Comparison of ENCODE assay signal across 1 cellular context in the genomic region with DNA sequence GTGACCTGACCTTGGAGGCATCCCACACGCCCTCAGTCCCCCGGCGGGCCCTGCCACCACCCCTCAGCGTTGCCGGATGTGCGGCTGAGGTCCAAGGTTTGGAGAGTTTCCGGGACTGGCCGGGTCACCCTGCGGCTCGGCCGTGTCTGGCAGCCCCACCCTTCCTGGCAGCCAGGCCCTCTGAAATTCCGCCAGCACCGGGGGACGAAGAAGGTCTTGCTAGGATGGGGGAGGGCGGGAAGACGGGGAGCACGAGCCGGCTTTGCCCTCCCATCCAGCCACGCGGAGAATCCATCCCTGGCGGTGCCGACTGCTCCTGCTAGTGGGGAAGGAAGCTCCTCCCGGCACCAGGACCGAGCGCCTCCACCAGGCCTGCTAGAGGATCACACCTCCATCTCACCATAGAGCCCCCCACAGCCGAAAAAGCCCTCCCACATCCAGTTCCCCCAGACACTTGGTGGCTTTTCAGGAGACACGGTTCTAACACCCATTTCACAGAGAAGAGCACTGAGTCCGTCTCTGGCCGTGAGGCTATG.
TF ChIP-seq lines count a peak whose summit lies in the region.

No MANE protein-coding gene starts in this region.

TF ChIP-seq in HepG2, 621 proteins besides CTCF, POLR2A, EP300 and RAD21 (continued from another document and continues in another):
- TF ChIP-seq, protein P1, sequence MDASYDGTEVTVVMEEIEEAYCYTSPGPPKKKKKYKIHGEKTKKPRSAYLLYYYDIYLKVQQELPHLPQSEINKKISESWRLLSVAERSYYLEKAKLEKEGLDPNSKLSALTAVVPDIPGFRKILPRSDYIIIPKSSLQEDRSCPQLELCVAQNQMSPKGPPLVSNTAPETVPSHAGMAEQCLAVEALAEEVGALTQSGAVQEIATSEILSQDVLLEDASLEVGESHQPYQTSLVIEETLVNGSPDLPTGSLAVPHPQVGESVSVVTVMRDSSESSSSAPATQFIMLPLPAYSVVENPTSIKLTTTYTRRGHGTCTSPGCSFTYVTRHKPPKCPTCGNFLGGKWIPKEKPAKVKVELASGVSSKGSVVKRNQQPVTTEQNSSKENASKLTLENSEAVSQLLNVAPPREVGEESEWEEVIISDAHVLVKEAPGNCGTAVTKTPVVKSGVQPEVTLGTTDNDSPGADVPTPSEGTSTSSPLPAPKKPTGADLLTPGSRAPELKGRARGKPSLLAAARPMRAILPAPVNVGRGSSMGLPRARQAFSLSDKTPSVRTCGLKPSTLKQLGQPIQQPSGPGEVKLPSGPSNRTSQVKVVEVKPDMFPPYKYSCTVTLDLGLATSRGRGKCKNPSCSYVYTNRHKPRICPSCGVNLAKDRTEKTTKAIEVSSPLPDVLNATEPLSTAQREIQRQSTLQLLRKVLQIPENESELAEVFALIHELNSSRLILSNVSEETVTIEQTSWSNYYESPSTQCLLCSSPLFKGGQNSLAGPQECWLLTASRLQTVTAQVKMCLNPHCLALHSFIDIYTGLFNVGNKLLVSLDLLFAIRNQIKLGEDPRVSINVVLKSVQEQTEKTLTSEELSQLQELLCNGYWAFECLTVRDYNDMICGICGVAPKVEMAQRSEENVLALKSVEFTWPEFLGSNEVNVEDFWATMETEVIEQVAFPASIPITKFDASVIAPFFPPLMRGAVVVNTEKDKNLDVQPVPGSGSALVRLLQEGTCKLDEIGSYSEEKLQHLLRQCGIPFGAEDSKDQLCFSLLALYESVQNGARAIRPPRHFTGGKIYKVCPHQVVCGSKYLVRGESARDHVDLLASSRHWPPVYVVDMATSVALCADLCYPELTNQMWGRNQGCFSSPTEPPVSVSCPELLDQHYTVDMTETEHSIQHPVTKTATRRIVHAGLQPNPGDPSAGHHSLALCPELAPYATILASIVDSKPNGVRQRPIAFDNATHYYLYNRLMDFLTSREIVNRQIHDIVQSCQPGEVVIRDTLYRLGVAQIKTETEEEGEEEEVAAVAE (CRISPR knock-in tag; IDR thresholded peaks at IDR 0.05; ENCODE audit: borderline replicate concordance), result no peak
- TF ChIP-seq, protein P2, sequence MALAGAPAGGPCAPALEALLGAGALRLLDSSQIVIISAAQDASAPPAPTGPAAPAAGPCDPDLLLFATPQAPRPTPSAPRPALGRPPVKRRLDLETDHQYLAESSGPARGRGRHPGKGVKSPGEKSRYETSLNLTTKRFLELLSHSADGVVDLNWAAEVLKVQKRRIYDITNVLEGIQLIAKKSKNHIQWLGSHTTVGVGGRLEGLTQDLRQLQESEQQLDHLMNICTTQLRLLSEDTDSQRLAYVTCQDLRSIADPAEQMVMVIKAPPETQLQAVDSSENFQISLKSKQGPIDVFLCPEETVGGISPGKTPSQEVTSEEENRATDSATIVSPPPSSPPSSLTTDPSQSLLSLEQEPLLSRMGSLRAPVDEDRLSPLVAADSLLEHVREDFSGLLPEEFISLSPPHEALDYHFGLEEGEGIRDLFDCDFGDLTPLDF (CRISPR knock-in tag; IDR thresholded peaks at IDR 0.05), result no peak
- TF ChIP-seq, protein P3, sequence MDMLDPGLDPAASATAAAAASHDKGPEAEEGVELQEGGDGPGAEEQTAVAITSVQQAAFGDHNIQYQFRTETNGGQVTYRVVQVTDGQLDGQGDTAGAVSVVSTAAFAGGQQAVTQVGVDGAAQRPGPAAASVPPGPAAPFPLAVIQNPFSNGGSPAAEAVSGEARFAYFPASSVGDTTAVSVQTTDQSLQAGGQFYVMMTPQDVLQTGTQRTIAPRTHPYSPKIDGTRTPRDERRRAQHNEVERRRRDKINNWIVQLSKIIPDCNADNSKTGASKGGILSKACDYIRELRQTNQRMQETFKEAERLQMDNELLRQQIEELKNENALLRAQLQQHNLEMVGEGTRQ (IDR thresholded peaks at IDR 0.05; ENCODE audit: low read depth, low read length), result no peak
- TF ChIP-seq, protein P3 (CRISPR knock-in tag; IDR thresholded peaks at IDR 0.05; ENCODE audit: borderline replicate concordance), result no peak
- no peak for TF ChIP-seq SALL1 (CRISPR knock-in tag; IDR thresholded peaks at IDR 0.05)
- TF ChIP-seq, protein P4, sequence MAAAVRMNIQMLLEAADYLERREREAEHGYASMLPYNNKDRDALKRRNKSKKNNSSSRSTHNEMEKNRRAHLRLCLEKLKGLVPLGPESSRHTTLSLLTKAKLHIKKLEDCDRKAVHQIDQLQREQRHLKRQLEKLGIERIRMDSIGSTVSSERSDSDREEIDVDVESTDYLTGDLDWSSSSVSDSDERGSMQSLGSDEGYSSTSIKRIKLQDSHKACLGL (CRISPR knock-in tag; IDR thresholded peaks at IDR 0.05), result no peak
- TF ChIP-seq, protein P5, sequence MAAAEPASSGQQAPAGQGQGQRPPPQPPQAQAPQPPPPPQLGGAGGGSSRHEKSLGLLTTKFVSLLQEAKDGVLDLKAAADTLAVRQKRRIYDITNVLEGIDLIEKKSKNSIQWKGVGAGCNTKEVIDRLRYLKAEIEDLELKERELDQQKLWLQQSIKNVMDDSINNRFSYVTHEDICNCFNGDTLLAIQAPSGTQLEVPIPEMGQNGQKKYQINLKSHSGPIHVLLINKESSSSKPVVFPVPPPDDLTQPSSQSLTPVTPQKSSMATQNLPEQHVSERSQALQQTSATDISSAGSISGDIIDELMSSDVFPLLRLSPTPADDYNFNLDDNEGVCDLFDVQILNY (CRISPR knock-in tag; conservative IDR thresholded peaks at IDR 0.05), result no peak
- no peak for TF ChIP-seq CHCHD3 (CRISPR knock-in tag; IDR thresholded peaks at IDR 0.05)
- TF ChIP-seq TRIM24 (CRISPR knock-in tag; IDR thresholded peaks at IDR 0.05), result no peak
- 0 out of 2 replicates have a peak, but pooled peaks have one; percentile 9 for TF ChIP-seq STAG1 (CRISPR knock-in tag; IDR thresholded peaks at IDR 0.05)
- TF ChIP-seq ZFP36 (IDR thresholded peaks at IDR 0.05; ENCODE audit: borderline replicate concordance, low read depth, low read length, partially characterized antibody), result no peak
- no peak for TF ChIP-seq ARNTL (CRISPR knock-in tag; IDR thresholded peaks at IDR 0.05)
- TF ChIP-seq, protein P6, sequence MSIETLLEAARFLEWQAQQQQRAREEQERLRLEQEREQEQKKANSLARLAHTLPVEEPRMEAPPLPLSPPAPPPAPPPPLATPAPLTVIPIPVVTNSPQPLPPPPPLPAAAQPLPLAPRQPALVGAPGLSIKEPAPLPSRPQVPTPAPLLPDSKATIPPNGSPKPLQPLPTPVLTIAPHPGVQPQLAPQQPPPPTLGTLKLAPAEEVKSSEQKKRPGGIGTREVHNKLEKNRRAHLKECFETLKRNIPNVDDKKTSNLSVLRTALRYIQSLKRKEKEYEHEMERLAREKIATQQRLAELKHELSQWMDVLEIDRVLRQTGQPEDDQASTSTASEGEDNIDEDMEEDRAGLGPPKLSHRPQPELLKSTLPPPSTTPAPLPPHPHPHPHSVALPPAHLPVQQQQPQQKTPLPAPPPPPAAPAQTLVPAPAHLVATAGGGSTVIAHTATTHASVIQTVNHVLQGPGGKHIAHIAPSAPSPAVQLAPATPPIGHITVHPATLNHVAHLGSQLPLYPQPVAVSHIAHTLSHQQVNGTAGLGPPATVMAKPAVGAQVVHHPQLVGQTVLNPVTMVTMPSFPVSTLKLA (IDR thresholded peaks at IDR 0.05), result no peak
- TF ChIP-seq ZNF335 (CRISPR knock-in tag; IDR thresholded peaks at IDR 0.05), result no peak
- no peak for TF ChIP-seq NFRKB (IDR thresholded peaks at IDR 0.05)
- no peak for TF ChIP-seq ZNF235 (CRISPR knock-in tag; IDR thresholded peaks at IDR 0.05; ENCODE audit: borderline replicate concordance)
- 0 out of 2 replicates have a peak, but pooled peaks have one; percentile 20 for TF ChIP-seq KDM2A (CRISPR knock-in tag; IDR thresholded peaks at IDR 0.05; ENCODE audit: borderline replicate concordance, low read depth)
- TF ChIP-seq WIZ (CRISPR knock-in tag; IDR thresholded peaks at IDR 0.05), result no peak
- TF ChIP-seq, protein P7, sequence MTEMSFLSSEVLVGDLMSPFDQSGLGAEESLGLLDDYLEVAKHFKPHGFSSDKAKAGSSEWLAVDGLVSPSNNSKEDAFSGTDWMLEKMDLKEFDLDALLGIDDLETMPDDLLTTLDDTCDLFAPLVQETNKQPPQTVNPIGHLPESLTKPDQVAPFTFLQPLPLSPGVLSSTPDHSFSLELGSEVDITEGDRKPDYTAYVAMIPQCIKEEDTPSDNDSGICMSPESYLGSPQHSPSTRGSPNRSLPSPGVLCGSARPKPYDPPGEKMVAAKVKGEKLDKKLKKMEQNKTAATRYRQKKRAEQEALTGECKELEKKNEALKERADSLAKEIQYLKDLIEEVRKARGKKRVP (CRISPR knock-in tag; IDR thresholded peaks at IDR 0.05), result no peak
- no peak for TF ChIP-seq JDP2 (CRISPR knock-in tag; IDR thresholded peaks at IDR 0.05; ENCODE audit: borderline replicate concordance)
- TF ChIP-seq FOXJ3 (CRISPR knock-in tag; IDR thresholded peaks at IDR 0.05; ENCODE audit: borderline replicate concordance), result no peak
- TF ChIP-seq KLF12 (CRISPR knock-in tag; IDR thresholded peaks at IDR 0.05; ENCODE audit: borderline replicate concordance), result no peak
- no peak for TF ChIP-seq LCORL (IDR thresholded peaks at IDR 0.05)
- TF ChIP-seq LCORL (CRISPR knock-in tag; IDR thresholded peaks at IDR 0.05), result 0 out of 2 replicates have a peak, but pooled peaks have one; percentile 44
- TF ChIP-seq KDM1A (CRISPR knock-in tag; IDR thresholded peaks at IDR 0.05), result no peak
- TF ChIP-seq, protein P8, sequence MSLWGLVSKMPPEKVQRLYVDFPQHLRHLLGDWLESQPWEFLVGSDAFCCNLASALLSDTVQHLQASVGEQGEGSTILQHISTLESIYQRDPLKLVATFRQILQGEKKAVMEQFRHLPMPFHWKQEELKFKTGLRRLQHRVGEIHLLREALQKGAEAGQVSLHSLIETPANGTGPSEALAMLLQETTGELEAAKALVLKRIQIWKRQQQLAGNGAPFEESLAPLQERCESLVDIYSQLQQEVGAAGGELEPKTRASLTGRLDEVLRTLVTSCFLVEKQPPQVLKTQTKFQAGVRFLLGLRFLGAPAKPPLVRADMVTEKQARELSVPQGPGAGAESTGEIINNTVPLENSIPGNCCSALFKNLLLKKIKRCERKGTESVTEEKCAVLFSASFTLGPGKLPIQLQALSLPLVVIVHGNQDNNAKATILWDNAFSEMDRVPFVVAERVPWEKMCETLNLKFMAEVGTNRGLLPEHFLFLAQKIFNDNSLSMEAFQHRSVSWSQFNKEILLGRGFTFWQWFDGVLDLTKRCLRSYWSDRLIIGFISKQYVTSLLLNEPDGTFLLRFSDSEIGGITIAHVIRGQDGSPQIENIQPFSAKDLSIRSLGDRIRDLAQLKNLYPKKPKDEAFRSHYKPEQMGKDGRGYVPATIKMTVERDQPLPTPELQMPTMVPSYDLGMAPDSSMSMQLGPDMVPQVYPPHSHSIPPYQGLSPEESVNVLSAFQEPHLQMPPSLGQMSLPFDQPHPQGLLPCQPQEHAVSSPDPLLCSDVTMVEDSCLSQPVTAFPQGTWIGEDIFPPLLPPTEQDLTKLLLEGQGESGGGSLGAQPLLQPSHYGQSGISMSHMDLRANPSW (CRISPR knock-in tag; IDR thresholded peaks at IDR 0.05; ENCODE audit: borderline replicate concordance), result no peak
- no peak for TF ChIP-seq SRSF1 (optimal IDR thresholded peaks at IDR 0.05; ENCODE audit: low read depth, low read length)
- TF ChIP-seq, protein P9, sequence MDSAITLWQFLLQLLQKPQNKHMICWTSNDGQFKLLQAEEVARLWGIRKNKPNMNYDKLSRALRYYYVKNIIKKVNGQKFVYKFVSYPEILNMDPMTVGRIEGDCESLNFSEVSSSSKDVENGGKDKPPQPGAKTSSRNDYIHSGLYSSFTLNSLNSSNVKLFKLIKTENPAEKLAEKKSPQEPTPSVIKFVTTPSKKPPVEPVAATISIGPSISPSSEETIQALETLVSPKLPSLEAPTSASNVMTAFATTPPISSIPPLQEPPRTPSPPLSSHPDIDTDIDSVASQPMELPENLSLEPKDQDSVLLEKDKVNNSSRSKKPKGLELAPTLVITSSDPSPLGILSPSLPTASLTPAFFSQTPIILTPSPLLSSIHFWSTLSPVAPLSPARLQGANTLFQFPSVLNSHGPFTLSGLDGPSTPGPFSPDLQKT (CRISPR knock-in tag; IDR thresholded peaks at IDR 0.05; ENCODE audit: borderline replicate concordance), result no peak
- TF ChIP-seq MTF2 (CRISPR knock-in tag; IDR thresholded peaks at IDR 0.05; ENCODE audit: borderline replicate concordance), result no peak
- TF ChIP-seq ARNT2 (CRISPR knock-in tag; IDR thresholded peaks at IDR 0.05; ENCODE audit: low read depth), result no peak
- TF ChIP-seq ZNF354B (CRISPR knock-in tag; IDR thresholded peaks at IDR 0.05), result no peak
- no peak for TF ChIP-seq CENPT (CRISPR knock-in tag; IDR thresholded peaks at IDR 0.05; ENCODE audit: low read depth)
- no peak for TF ChIP-seq ATF7 (IDR thresholded peaks at IDR 0.05)
- no peak for TF ChIP-seq ATF7 (CRISPR knock-in tag; IDR thresholded peaks at IDR 0.05)
- TF ChIP-seq, protein P10, sequence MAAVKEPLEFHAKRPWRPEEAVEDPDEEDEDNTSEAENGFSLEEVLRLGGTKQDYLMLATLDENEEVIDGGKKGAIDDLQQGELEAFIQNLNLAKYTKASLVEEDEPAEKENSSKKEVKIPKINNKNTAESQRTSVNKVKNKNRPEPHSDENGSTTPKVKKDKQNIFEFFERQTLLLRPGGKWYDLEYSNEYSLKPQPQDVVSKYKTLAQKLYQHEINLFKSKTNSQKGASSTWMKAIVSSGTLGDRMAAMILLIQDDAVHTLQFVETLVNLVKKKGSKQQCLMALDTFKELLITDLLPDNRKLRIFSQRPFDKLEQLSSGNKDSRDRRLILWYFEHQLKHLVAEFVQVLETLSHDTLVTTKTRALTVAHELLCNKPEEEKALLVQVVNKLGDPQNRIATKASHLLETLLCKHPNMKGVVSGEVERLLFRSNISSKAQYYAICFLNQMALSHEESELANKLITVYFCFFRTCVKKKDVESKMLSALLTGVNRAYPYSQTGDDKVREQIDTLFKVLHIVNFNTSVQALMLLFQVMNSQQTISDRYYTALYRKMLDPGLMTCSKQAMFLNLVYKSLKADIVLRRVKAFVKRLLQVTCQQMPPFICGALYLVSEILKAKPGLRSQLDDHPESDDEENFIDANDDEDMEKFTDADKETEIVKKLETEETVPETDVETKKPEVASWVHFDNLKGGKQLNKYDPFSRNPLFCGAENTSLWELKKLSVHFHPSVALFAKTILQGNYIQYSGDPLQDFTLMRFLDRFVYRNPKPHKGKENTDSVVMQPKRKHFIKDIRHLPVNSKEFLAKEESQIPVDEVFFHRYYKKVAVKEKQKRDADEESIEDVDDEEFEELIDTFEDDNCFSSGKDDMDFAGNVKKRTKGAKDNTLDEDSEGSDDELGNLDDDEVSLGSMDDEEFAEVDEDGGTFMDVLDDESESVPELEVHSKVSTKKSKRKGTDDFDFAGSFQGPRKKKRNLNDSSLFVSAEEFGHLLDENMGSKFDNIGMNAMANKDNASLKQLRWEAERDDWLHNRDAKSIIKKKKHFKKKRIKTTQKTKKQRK (IDR thresholded peaks at IDR 0.05; ENCODE audit: low read length), result no peak
- TF ChIP-seq, protein P11, sequence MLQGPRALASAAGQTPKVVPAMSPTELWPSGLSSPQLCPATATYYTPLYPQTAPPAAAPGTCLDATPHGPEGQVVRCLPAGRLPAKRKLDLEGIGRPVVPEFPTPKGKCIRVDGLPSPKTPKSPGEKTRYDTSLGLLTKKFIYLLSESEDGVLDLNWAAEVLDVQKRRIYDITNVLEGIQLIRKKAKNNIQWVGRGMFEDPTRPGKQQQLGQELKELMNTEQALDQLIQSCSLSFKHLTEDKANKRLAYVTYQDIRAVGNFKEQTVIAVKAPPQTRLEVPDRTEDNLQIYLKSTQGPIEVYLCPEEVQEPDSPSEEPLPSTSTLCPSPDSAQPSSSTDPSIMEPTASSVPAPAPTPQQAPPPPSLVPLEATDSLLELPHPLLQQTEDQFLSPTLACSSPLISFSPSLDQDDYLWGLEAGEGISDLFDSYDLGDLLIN (CRISPR knock-in tag; IDR thresholded peaks at IDR 0.05; ENCODE audit: borderline replicate concordance), result no peak
- no peak for TF ChIP-seq STAT5B (CRISPR knock-in tag; IDR thresholded peaks at IDR 0.05)
- no peak for TF ChIP-seq ZFYVE20 (CRISPR knock-in tag; IDR thresholded peaks at IDR 0.05; ENCODE audit: borderline replicate concordance, low read depth)
